8 cellular contexts compared by ENCODE assay signal in the genomic region with DNA sequence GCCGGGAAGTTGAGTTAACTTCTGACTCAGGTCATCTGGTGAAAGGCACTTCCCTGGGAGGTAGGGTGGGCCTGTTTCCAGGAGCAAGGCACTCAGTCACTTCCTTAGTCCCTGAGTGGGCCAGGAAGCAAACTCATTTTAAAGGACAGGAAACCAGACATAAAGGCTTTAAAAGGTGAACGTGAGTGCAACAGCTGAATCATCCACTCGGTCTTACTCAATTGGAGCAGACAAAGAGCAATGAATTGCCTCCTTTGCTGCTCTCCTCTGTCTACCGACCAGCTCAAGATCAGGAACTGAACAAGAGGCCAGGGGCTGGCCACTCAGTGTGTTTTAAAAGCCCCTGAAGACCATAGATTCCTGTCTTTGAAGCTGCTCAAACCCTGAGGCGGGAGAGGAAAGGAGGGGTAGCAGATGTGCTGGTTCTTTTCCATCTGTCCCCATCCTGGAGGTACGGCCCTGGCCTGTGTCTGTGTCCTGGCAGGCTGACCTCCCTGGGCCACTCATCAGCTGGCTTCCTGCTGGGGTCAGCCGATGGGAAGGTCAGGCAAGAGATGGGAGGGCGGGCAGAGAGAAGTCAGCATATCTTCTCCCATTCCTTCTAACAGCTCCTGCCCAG.
A peak's percentile ranks its signal among the peaks of the same experiment; 100 is the strongest.
DNase-seq lines count a peak whose midpoint lies in the region; ATAC-seq, FAIRE-seq and TF ChIP-seq lines count a peak whose summit lies in the region.

No MANE protein-coding gene starts in this region.

- CTCF ChIA-PET in H1 (lab: Charles Lee; ENCODE audit: partially characterized antibody), result interaction anchor here (0.6 to 10.5 kb wide), 6 partner anchors 11 to 283 kb away, joined by 3 to 96 read pairs (median 3); no protein-coding TSS in a partner anchor

- H2BK20ac ChIP-seq in H1 (ENCODE audit: low read length), result no peak overlapping the region

- H3K79me1 ChIP-seq in H1 (ENCODE audit: low read depth, low read length), result no peaks in the 10 kb centered on the region; the same call in 1 of the 2 replicates

- peak overlapping the region; percentile 32 for H3K4ac ChIP-seq in H1 (replicated peaks; ENCODE audit: insufficient read length, low read depth, low read length)

- POLR2A ChIA-PET in H1 (lab: Charles Lee; ENCODE audit: partially characterized antibody), result no interaction called here

- H4K5ac ChIP-seq in H1 (ENCODE audit: insufficient read length, low read depth, low read length), result no peak overlapping the region

- no peaks in the 10 kb centered on the region for H3K23me2 ChIP-seq in H1 (ENCODE audit: low read depth, low read length)

- H2AFZ ChIP-seq in H1 (ENCODE audit: low read length) (no peak overlapping the region), neuron (ENCODE audit: low read depth, low read length) (peak overlapping the region; percentile 38)

- WGBS in H1 (ENCODE audit: extremely low coverage in 1 of 2, insufficient coverage in 1 of 2, insufficient read length in 1 of 2, insufficient replicate concordance in 2 of 2, low coverage in 1 of 2, low lambda C conversion rate in 2 of 2, missing lambda C conversion rate in 1 of 2), 2 experiments, result 92% methylated on average over 8 of the region's 8 CpGs; no CpG with 5 or more reads in 1 of the 2 experiments

- DNase-seq in GM03348 (ENCODE audit: low spot score) (peak; percentile 77), NOMO-1 treated with dmso at 0.1 percent for 144 hours (lab: John Stamatoyannopoulos, UW; ENCODE audit: unreplicated experiment) (peak; percentile 60), H1 (ENCODE audit: low read depth in 1 of 2, low spot score in 2 of 2) (no peak), NCI-H1436 treated with DMSO at 0.1 percent for 48 hours (lab: John Stamatoyannopoulos, UW) (no peak), nucleus accumbens (lab: John Stamatoyannopoulos, UW) (no peak)
- no peak for DNase-seq in stimulated activated CD4-positive, alpha-beta T cell treated with anti-CD3 and anti-CD28 coated beads, Interleukin-2, amount 100 ng/mL, for 48 hours

- H4K20me1 ChIP-seq in H1 (replicated peaks in 1 of 2; ENCODE audit: control insufficient read depth in 1 of 2, insufficient read depth in 2 of 2, low read length in 2 of 2), result no peaks in the 10 kb centered on the region

- 0 out of 8 replicates have a peak, but pooled peaks cover 0 to 3% (median 0%) of the 10 kb centered on the region in 4 experiments for H3K36me3 ChIP-seq in H1 (ENCODE audit: control insufficient read depth in 2 of 4, insufficient read depth in 4 of 4, low read length in 3 of 4)
- no peaks in the 10 kb centered on the region for H3K36me3 ChIP-seq in neuron (ENCODE audit: insufficient read depth, low read length)

- H3K56ac ChIP-seq in H1 (replicated peaks; ENCODE audit: insufficient read length, low read depth, low read length), result no peak overlapping the region

- no peak overlapping the region for H4K8ac ChIP-seq in H1 (ENCODE audit: extremely low read depth, insufficient read depth, low read length)

- no peak for TF ChIP-seq CTCF in H1 (IDR thresholded peaks at IDR 0.05; ENCODE audit: control extremely low read depth in 1 of 3, insufficient read depth in 1 of 3, low read depth in 1 of 3, low read length in 3 of 3)

- H3K9ac ChIP-seq in H1 (replicated peaks in 1 of 4; ENCODE audit: extremely low read depth in 1 of 4, low read depth in 3 of 4, low read length in 3 of 4), result no peak overlapping the region

- FAIRE-seq in H1 (lab: Jason Lieb, UNC), result no peak

- H3K27me3 ChIP-seq in H1 (replicated peaks in 1 of 4; ENCODE audit: control insufficient read depth in 3 of 4, extremely low read depth in 1 of 4, insufficient read depth in 3 of 4, low read length in 3 of 4) (no peaks in the 10 kb centered on the region), neuron (ENCODE audit: insufficient read depth, low read length) (no peaks in the 10 kb centered on the region)

- no peak overlapping the region for H3K14ac ChIP-seq in H1 (ENCODE audit: insufficient read length)

- no peak overlapping the region for H3K27ac ChIP-seq in H1 (ENCODE audit: low read depth, low read length)

- H3K18ac ChIP-seq in H1 (ENCODE audit: extremely low read depth, low read length), result peak overlapping the region; percentile 66; the same call in 1 of the 2 replicates

- H2AK5ac ChIP-seq in H1 (ENCODE audit: low read depth, low read length), result peak overlapping the region; percentile 68; the same call in 1 of the 2 replicates

- H3K4me3 ChIP-seq in H1 (ENCODE audit: extremely low read depth in 1 of 4, insufficient read depth in 2 of 4, low read depth in 3 of 4, low read length in 4 of 4), result no peak overlapping the region
- H3K4me3 ChIP-seq in neuron (ENCODE audit: low read length), result no peak overlapping the region

- no peak for TF ChIP-seq EP300 in H1 (IDR thresholded peaks at IDR 0.05; ENCODE audit: borderline replicate concordance in 1 of 2, low read depth in 2 of 2, low read length in 2 of 2)

- no peak overlapping the region for H4K91ac ChIP-seq in H1 (replicated peaks; ENCODE audit: insufficient read length, low read length)

- peak overlapping the region; percentile 10; the same call in 1 of the 2 replicates for H2BK5ac ChIP-seq in H1 (ENCODE audit: low read depth, low read length)

- no peak overlapping the region for H3K23ac ChIP-seq in H1 (ENCODE audit: insufficient read length)

- peak overlapping the region; percentile 72; the same call in 1 of the 2 replicates for H2BK12ac ChIP-seq in H1 (ENCODE audit: low read depth, low read length)

- no peak for TF ChIP-seq POLR2A in H1 (IDR thresholded peaks at IDR 0.05; ENCODE audit: control extremely low read depth in 1 of 2, low read depth in 2 of 2, low read length in 2 of 2)

- H2BK120ac ChIP-seq in H1 (replicated peaks; ENCODE audit: low read depth, low read length), result no peak overlapping the region

- TF ChIP-seq RAD21 in H1 (IDR thresholded peaks at IDR 0.05 in 1 of 2, conservative IDR thresholded peaks at IDR 0.05 in 1 of 2; ENCODE audit: low read depth in 2 of 2, low read length in 2 of 2), result no peak

- ATAC-seq in GM21576 (IDR thresholded peaks at IDR 0.05; ENCODE audit: unreplicated experiment), result no peak

- H3K9me3 ChIP-seq in H1 (ENCODE audit: insufficient read depth in 2 of 2, low read depth in 1 of 2, low read length in 1 of 2) (no peaks in the 10 kb centered on the region), neuron (ENCODE audit: low read length) (no peaks in the 10 kb centered on the region)

- H2BK15ac ChIP-seq in H1 (ENCODE audit: low read length), result peak overlapping the region; percentile 14; the same call in 1 of the 2 replicates

- no peak overlapping the region for H3K4me2 ChIP-seq in H1 (ENCODE audit: insufficient read depth in 1 of 2, low read depth in 2 of 2, low read length in 2 of 2)

- no peaks in the 10 kb centered on the region for H3K79me2 ChIP-seq in H1 (ENCODE audit: control insufficient read depth in 1 of 2, insufficient read depth in 2 of 2, low read length in 2 of 2)

- H3K4me1 ChIP-seq in H1 (replicated peaks in 1 of 4; ENCODE audit: control insufficient read depth in 3 of 4, insufficient read depth in 4 of 4, low read length in 3 of 4), result peaks cover 0 to 6% (median 4%) of the 10 kb centered on the region in 4 experiments; a peak in 4 of 7 replicates
- H3K4me1 ChIP-seq in neuron (ENCODE audit: insufficient read depth, low read length), result peaks cover 28% of the 10 kb centered on the region

TF ChIP-seq in H1, 55 proteins besides CTCF, POLR2A, EP300 and RAD21:
- no peak for TF ChIP-seq YY1 (IDR thresholded peaks at IDR 0.05; ENCODE audit: low read depth, low read length)
- TF ChIP-seq GABPA (IDR thresholded peaks at IDR 0.05; ENCODE audit: borderline replicate concordance, insufficient read depth, low read length), result no peak
- TF ChIP-seq CHD2 (IDR thresholded peaks at IDR 0.05; ENCODE audit: low read length), result no peak
- TF ChIP-seq SAP30 (IDR thresholded peaks at IDR 0.05; ENCODE audit: insufficient read depth, insufficient replicate concordance, low read length), result no peak
- TF ChIP-seq SP4 (IDR thresholded peaks at IDR 0.05; ENCODE audit: low read length), result no peak
- TF ChIP-seq, protein P1, sequence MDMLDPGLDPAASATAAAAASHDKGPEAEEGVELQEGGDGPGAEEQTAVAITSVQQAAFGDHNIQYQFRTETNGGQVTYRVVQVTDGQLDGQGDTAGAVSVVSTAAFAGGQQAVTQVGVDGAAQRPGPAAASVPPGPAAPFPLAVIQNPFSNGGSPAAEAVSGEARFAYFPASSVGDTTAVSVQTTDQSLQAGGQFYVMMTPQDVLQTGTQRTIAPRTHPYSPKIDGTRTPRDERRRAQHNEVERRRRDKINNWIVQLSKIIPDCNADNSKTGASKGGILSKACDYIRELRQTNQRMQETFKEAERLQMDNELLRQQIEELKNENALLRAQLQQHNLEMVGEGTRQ (IDR thresholded peaks at IDR 0.05; ENCODE audit: low read length), result no peak

Comparison
In these comparisons a context has a peak if more than half of its experiments do, and no peak if none do; other contexts are left out.
1. DNase-seq: peak in GM03348 (single experiment) and NOMO-1 treated with dmso at 0.1 percent for 144 hours (single experiment); none in H1 (0 of 2), NCI-H1436 treated with DMSO at 0.1 percent for 48 hours (single experiment), nucleus accumbens (0 of 56) and stimulated activated CD4-positive, alpha-beta T cell treated with anti-CD3 and anti-CD28 coated beads, Interleukin-2, amount 100 ng/mL, for 48 hours (0 of 2).